In the genomic region with DNA sequence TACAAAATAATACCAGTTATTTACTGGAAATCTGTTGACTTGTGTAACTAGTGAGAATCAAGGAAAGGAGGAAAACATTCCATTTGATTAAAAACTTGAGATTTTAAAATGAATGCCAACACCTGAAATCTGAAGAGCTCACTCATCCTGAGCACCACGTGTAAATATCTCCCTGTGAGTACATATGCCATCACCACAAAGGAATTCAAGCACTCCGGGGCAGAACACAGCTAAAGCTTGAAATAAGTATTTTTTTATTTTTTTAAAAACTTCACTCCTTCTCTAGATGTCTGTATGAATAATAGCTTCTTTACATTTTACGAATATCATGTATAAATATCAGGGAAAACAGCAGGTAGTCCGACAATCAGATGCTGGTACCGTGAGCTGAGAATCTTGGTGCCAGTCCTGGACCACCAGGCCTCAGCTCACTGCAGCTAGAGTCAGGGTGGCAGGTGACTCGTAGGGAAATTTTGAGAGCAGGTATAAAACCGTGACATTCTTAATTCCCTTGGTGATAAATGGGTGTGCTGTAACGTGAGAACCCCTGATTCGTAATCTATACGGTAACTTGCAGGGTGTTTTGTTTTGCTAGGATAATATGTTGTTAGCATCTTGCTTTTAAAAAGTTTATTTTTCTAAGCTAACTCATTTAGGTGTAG, we compare ENCODE assay signal across 9 cellular contexts. TPM values are rescaled to one million over a fixed set of nuclear protein-coding genes. Genes with fewer than 3 reads are reported as not detected.
DNase-seq lines count a peak whose midpoint lies in the region; TF ChIP-seq lines count a peak whose summit lies in the region.
"Had no signal": no experiment of that assay in that cellular context is flagged by ENCODE, and none has a peak within 500 bp of the region (broad histone marks: within the 10 kb centered on the region; RNA-seq: fewer than 3 reads in every experiment).

No MANE protein-coding gene starts in this region.

- no peak for TF ChIP-seq EP300 in Ishikawa (IDR thresholded peaks at IDR 0.05; ENCODE audit: borderline replicate concordance)

- TF ChIP-seq RAD21 in Ishikawa (IDR thresholded peaks at IDR 0.05; ENCODE audit: low read depth) = no peak

- peak overlapping the region; percentile 43 for H3K4me2 ChIP-seq in mesenchymal stem cell (ENCODE audit: low read length, poor library complexity, severe bottlenecking)

- no peaks in the 10 kb centered on the region for H3K9me3 ChIP-seq in mesenchymal stem cell (ENCODE audit: control insufficient read depth, low read length)

- no peak overlapping the region for H3K4ac ChIP-seq in mesenchymal stem cell (ENCODE audit: low read depth in 1 of 2, low read length in 2 of 2)

- H2AFZ ChIP-seq in mesenchymal stem cell (ENCODE audit: low read depth, low read length) = no peak overlapping the region

- H3K4me3 ChIP-seq in AG10803 (ENCODE audit: low read length) (no peak overlapping the region), cardiac fibroblast (replicated peaks in 1 of 2; ENCODE audit: low read depth in 2 of 2, low read length in 2 of 2) (no peak overlapping the region), mesenchymal stem cell (ENCODE audit: insufficient read depth in 1 of 2, low read depth in 1 of 2, low read length in 2 of 2) (no peak overlapping the region)

- peak overlapping the region; percentile 63 for H3K9ac ChIP-seq in mesenchymal stem cell (ENCODE audit: low read length)

- H2BK5ac ChIP-seq in mesenchymal stem cell (ENCODE audit: low read depth, low read length, poor library complexity, severe bottlenecking) = no peak overlapping the region

- no peaks in the 10 kb centered on the region for H3K27me3 ChIP-seq in mesenchymal stem cell (ENCODE audit: control insufficient read depth in 1 of 2, insufficient read depth in 1 of 2, low read length in 2 of 2)

- H3K18ac ChIP-seq in mesenchymal stem cell (ENCODE audit: low read depth in 1 of 2, low read length in 2 of 2) = peak overlapping the region in 1 of 2 experiments; percentile 18

- 53% methylated on average over 9 of the region's 10 CpGs for WGBS in mesenchymal stem cell

- TF ChIP-seq CTCF in AG10803 (conservative IDR thresholded peaks at IDR 0.05; ENCODE audit: low read length) (no peak), cardiac fibroblast (IDR thresholded peaks at IDR 0.05; ENCODE audit: low read depth, low read length) (no peak)

- no peak overlapping the region for H2BK12ac ChIP-seq in mesenchymal stem cell (ENCODE audit: low read length in 2 of 2)

- no peak overlapping the region for H4K91ac ChIP-seq in mesenchymal stem cell (ENCODE audit: low read length)

- no peak overlapping the region for H2BK120ac ChIP-seq in mesenchymal stem cell (ENCODE audit: low read depth, low read length)

- H3K27ac ChIP-seq in mesenchymal stem cell (ENCODE audit: low read length, poor library complexity, severe bottlenecking) = peak overlapping the region; percentile 51

- DNase-seq in AG10803 (ENCODE audit: low read depth) (peak; percentile 71), cardiac fibroblast (ENCODE audit: low read depth in 2 of 2) (peak; percentile 66 to 85), mesenchymal stem cell (peak; percentile 57), midbrain (lab: John Stamatoyannopoulos, UW) (no peak), NCI-H187 (lab: John Stamatoyannopoulos, UW) (no peak), NCI-H1436 treated with DMSO at 0.1 percent for 48 hours (lab: John Stamatoyannopoulos, UW) (no peak), putamen (ENCODE audit: low spot score) (no peak)
- DNase-seq: NCI-H1105 had no signal

- no peak overlapping the region for H2BK15ac ChIP-seq in mesenchymal stem cell (ENCODE audit: low read depth, poor library complexity, severe bottlenecking)

- H2AK5ac ChIP-seq in mesenchymal stem cell (ENCODE audit: low read length, severe bottlenecking) = no peak overlapping the region

- peaks cover 12% of the 10 kb centered on the region for H3K4me1 ChIP-seq in mesenchymal stem cell (ENCODE audit: control insufficient read depth, insufficient read depth, low read depth, low read length)

- no peak overlapping the region for H3K14ac ChIP-seq in mesenchymal stem cell (ENCODE audit: low read length in 2 of 2)

- H3K79me1 ChIP-seq in mesenchymal stem cell (replicated peaks; ENCODE audit: low read length, poor library complexity, severe bottlenecking) = peaks cover 31% of the 10 kb centered on the region

- no peak overlapping the region for H3K23ac ChIP-seq in mesenchymal stem cell (ENCODE audit: low read length in 2 of 2)

- H3K36me3 ChIP-seq in mesenchymal stem cell (ENCODE audit: control insufficient read depth in 1 of 2, insufficient read depth in 2 of 2, low read depth in 1 of 2, low read length in 2 of 2) = no peaks in the 10 kb centered on the region

- no peak overlapping the region for H4K8ac ChIP-seq in mesenchymal stem cell (ENCODE audit: low read length)

TF ChIP-seq in Ishikawa, 13 proteins besides CTCF, POLR2A, EP300 and RAD21:
- TF ChIP-seq TEAD4 (IDR thresholded peaks at IDR 0.05) (peak; percentile 38; the same call in 1 of the 2 replicates), TCF12 (IDR thresholded peaks at IDR 0.05; ENCODE audit: low read depth) (no peak), YY1 (IDR thresholded peaks at IDR 0.05; ENCODE audit: low read depth) (no peak), NFIC (IDR thresholded peaks at IDR 0.05) (no peak)
- TF ChIP-seq, protein P1, sequence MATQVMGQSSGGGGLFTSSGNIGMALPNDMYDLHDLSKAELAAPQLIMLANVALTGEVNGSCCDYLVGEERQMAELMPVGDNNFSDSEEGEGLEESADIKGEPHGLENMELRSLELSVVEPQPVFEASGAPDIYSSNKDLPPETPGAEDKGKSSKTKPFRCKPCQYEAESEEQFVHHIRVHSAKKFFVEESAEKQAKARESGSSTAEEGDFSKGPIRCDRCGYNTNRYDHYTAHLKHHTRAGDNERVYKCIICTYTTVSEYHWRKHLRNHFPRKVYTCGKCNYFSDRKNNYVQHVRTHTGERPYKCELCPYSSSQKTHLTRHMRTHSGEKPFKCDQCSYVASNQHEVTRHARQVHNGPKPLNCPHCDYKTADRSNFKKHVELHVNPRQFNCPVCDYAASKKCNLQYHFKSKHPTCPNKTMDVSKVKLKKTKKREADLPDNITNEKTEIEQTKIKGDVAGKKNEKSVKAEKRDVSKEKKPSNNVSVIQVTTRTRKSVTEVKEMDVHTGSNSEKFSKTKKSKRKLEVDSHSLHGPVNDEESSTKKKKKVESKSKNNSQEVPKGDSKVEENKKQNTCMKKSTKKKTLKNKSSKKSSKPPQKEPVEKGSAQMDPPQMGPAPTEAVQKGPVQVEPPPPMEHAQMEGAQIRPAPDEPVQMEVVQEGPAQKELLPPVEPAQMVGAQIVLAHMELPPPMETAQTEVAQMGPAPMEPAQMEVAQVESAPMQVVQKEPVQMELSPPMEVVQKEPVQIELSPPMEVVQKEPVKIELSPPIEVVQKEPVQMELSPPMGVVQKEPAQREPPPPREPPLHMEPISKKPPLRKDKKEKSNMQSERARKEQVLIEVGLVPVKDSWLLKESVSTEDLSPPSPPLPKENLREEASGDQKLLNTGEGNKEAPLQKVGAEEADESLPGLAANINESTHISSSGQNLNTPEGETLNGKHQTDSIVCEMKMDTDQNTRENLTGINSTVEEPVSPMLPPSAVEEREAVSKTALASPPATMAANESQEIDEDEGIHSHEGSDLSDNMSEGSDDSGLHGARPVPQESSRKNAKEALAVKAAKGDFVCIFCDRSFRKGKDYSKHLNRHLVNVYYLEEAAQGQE (IDR thresholded peaks at IDR 0.05; ENCODE audit: low read depth) = no peak
- TF ChIP-seq, protein P2, sequence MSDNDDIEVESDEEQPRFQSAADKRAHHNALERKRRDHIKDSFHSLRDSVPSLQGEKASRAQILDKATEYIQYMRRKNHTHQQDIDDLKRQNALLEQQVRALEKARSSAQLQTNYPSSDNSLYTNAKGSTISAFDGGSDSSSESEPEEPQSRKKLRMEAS (IDR thresholded peaks at IDR 0.05) = peak; percentile 56; the same call in 1 of the 2 replicates

RNA-seq across cellular contexts. Expression of a gene that starts 12.7 kb away (rescaled TPM):
- polyA plus RNA-seq in mesenchymal stem cell (2013, experiment 1 of 2) = 4.3 TPM
- 4.1 TPM for polyA plus RNA-seq in mesenchymal stem cell (2013, experiment 2 of 2)

Comparison
In these comparisons a context has a peak if more than half of its experiments do, and no peak if none do; other contexts are left out.
1. DNase-seq: peak in AG10803 (single experiment), cardiac fibroblast (2 of 2) and mesenchymal stem cell (single experiment); none in midbrain (single experiment), NCI-H187 (0 of 2), NCI-H1436 treated with DMSO at 0.1 percent for 48 hours (single experiment) and putamen (single experiment).